Comparison of ENCODE assay signal across 19 cellular contexts in the genomic region with DNA sequence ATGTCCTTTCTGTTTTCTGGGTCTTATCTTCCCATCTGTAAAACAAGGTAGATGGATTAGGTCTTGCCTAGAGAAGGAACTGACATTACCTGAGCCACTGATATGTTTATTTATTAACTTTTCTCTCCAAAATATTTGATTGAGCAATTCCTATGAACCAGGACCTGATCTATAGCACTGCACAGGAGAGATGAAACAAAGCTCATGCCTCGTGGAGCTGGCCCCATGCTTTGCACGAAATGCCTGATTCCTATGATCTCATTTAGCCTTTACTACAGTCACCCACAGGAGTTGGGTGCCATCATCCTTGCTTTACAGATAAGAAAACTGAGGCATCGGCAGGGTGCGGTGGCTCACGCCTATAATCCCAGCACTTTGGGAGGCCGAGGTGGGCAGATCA.
"Had no signal": no experiment of that assay in that cellular context is flagged by ENCODE, and none has a peak within 500 bp of the region (broad histone marks: within the 10 kb centered on the region; RNA-seq: fewer than 3 reads in every experiment).

No MANE protein-coding gene starts in this region.

- H3K4me1 Mint-ChIP-seq: activated B cell treated with CpG ODN at 0.5 μM for 24 hours, naive B cell had no signal

- H3K27me3 ChIP-seq: breast epithelium, dorsolateral prefrontal cortex, esophagus muscularis mucosa, neural progenitor cell, pancreas had no signal

- H3K4me3 ChIP-seq: breast epithelium, dorsolateral prefrontal cortex, esophagus muscularis mucosa, neural progenitor cell, pancreas had no signal

- H3K9ac ChIP-seq: neural progenitor cell had no signal

- ATAC-seq: activated naive CD8-positive, alpha-beta T cell treated with anti-CD3 and anti-CD28 coated beads, Interleukin-2, amount 50 U/mL, for 24 hours; stimulated activated naive CD8-positive, alpha-beta T cell treated with anti-CD3 and anti-CD28 coated beads, Interleukin-15, Interleukin-2, amounts not matched to agents 100 U/mL and 50 U/mL, for 24 hours had no signal

- DNase-seq: activated B cell treated with CpG ODN at 0.5 μM for 24 hours; activated CD4-positive, alpha-beta T cell treated with anti-CD3 and anti-CD28 coated beads, Interleukin-2, amount 10 ng/mL, durations not matched to agents 24 days and 14 days; activated CD8-positive, alpha-beta memory T cell treated with anti-CD3 and anti-CD28 coated beads for 24 hours; activated naive CD4-positive, alpha-beta T cell treated with Interleukin-2 at 50 U/mL for 16 hours; activated naive CD8-positive, alpha-beta T cell treated with anti-CD3 and anti-CD28 coated beads, Interleukin-2, amount 50 U/mL, for 24 hours; glutamatergic neuron; immature natural killer cell; naive B cell; stimulated activated CD4-positive, alpha-beta T cell treated with anti-CD3 and anti-CD28 coated beads, Interleukin-4, amount 100 ng/mL, for 4 hours; stimulated activated CD8-positive, alpha-beta memory T cell treated with anti-CD3 and anti-CD28 coated beads, Interleukin-4, amount 100 ng/mL, for 48 hours; stimulated activated naive CD8-positive, alpha-beta T cell treated with anti-CD3 and anti-CD28 coated beads, Interleukin-15, Interleukin-2, amounts not matched to agents 100 U/mL and 50 U/mL, for 24 hours; SW 1271; trophoblast cell had no signal

- H3K36me3 Mint-ChIP-seq: immature natural killer cell, naive B cell, neural progenitor cell had no signal

- H3K9me3 ChIP-seq: pancreas had no signal

- H3K4me3 Mint-ChIP-seq: activated B cell treated with CpG ODN at 0.5 μM for 24 hours; activated CD4-positive, alpha-beta T cell treated with anti-CD3 and anti-CD28 coated beads, Interleukin-2, amount 10 ng/mL, durations not matched to agents 24 days and 14 days; activated naive CD8-positive, alpha-beta T cell treated with anti-CD3 and anti-CD28 coated beads, Interleukin-2, amount 50 U/mL, for 24 hours; immature natural killer cell; naive B cell; neural progenitor cell; T-helper 2 cell treated with Interferon-gamma antibody and Interleukin-4, amounts not matched to agents 5 μg/mL and 100 μg/mL, for 36 hours had no signal

- H3K4me1 ChIP-seq: breast epithelium had no signal

- H3K9me3 Mint-ChIP-seq: activated B cell treated with CpG ODN at 0.5 μM for 24 hours; activated CD4-positive, alpha-beta T cell treated with anti-CD3 and anti-CD28 coated beads, Interleukin-2, amount 10 ng/mL, durations not matched to agents 24 days and 14 days; T-helper 2 cell treated with Interferon-gamma antibody and Interleukin-4, amounts not matched to agents 5 μg/mL and 100 μg/mL, for 36 hours had no signal

- H3K27me3 Mint-ChIP-seq: activated naive CD8-positive, alpha-beta T cell treated with anti-CD3 and anti-CD28 coated beads, Interleukin-2, amount 50 U/mL, for 24 hours had no signal

- H3K27ac ChIP-seq: neural progenitor cell had no signal

- H3K27ac Mint-ChIP-seq: activated B cell treated with CpG ODN at 0.5 μM for 24 hours; activated CD4-positive, alpha-beta T cell treated with anti-CD3 and anti-CD28 coated beads, Interleukin-2, amount 10 ng/mL, durations not matched to agents 24 days and 14 days; activated naive CD8-positive, alpha-beta T cell treated with anti-CD3 and anti-CD28 coated beads, Interleukin-2, amount 50 U/mL, for 24 hours; immature natural killer cell; naive B cell; neural progenitor cell; T-helper 2 cell treated with Interferon-gamma antibody and Interleukin-4, amounts not matched to agents 5 μg/mL and 100 μg/mL, for 36 hours had no signal

- H3K36me3 ChIP-seq: breast epithelium, esophagus muscularis mucosa, neural progenitor cell, pancreas had no signal
